ENCODE assay signal across 8 cellular contexts in genomic region chr18:74290831-74291770, GRCh38. TPM values are rescaled to one million over a fixed set of nuclear protein-coding genes. Genes with fewer than 3 reads are reported as not detected.
DNase-seq lines count a peak whose midpoint lies in the region; ATAC-seq and TF ChIP-seq lines count a peak whose summit lies in the region.

No MANE protein-coding gene starts in this region.

- no peaks in the 10 kb centered on the region for H3K9me3 Mint-ChIP-seq in activated CD8-positive, alpha-beta T cell treated with anti-CD3 and anti-CD28 coated beads, Interleukin-2, amount 10 ng/mL, durations not matched to agents 7 days and 5 days (ENCODE audit: insufficient read depth)
- H3K9me3 Mint-ChIP-seq in progenitor cell of endocrine pancreas (ENCODE audit: low read depth) = no peaks in the 10 kb centered on the region

- H3K27ac Mint-ChIP-seq in activated CD8-positive, alpha-beta T cell treated with anti-CD3 and anti-CD28 coated beads, Interleukin-2, amount 10 ng/mL, durations not matched to agents 7 days and 5 days = peak overlapping the region; percentile 62
- peak overlapping the region; percentile 99 for H3K27ac Mint-ChIP-seq in progenitor cell of endocrine pancreas

- peak overlapping the region in 3 of 4 donors; percentile 67 to 83 (median 75) for H3K27ac ChIP-seq in gastroesophageal sphincter

- peak in 2 of 4 experiments; percentile 6 to 36 for TF ChIP-seq CTCF in gastroesophageal sphincter (IDR thresholded peaks at IDR 0.05)
- TF ChIP-seq CTCF in progenitor cell of endocrine pancreas (IDR thresholded peaks at IDR 0.05; ENCODE audit: unreplicated experiment) = peak; percentile 55
- no peak for TF ChIP-seq CTCF in omental fat pad (IDR thresholded peaks at IDR 0.05)

- peaks cover 0 to 47% (median 4%) of the 10 kb centered on the region in 3 donors for H3K4me1 ChIP-seq in gastroesophageal sphincter

- WGBS in gastroesophageal sphincter (ENCODE audit: low coverage in 1 of 2), 2 donors = 20 to 43% methylated on average over 1 to 6 of the region's 83 CpGs

- peak overlapping the region; percentile 87 for H3K4me3 Mint-ChIP-seq in activated CD8-positive, alpha-beta T cell treated with anti-CD3 and anti-CD28 coated beads, Interleukin-2, amount 10 ng/mL, durations not matched to agents 7 days and 5 days
- H3K4me3 Mint-ChIP-seq in progenitor cell of endocrine pancreas (ENCODE audit: low read depth) = peak overlapping the region; percentile 96

- no peak for ATAC-seq in activated CD8-positive, alpha-beta T cell treated with anti-CD3 and anti-CD28 coated beads, Interleukin-2, amount 10 ng/mL, durations not matched to agents 7 days and 5 days
- no peak for ATAC-seq in gastroesophageal sphincter
- no peak for ATAC-seq in HG02981 (IDR thresholded peaks at IDR 0.05; ENCODE audit: unreplicated experiment)
- ATAC-seq in omental fat pad (ENCODE audit: low FRiP score) = no peak

- POLR2A ChIA-PET in activated CD8-positive, alpha-beta T cell treated with anti-CD3 and anti-CD28 coated beads, Interleukin-2, amount 10 ng/mL, durations not matched to agents 7 days and 5 days (lab: Charles Lee) = no interaction called here

- H3K27me3 ChIP-seq in gastroesophageal sphincter = no peaks in the 10 kb centered on the region

- no peak for TF ChIP-seq EP300 in gastroesophageal sphincter (IDR thresholded peaks at IDR 0.05)

- H3K9me3 ChIP-seq in gastroesophageal sphincter = no peaks in the 10 kb centered on the region

- DNase-seq in DMS153 treated with DMSO at 0.1 percent for 48 hours (lab: John Stamatoyannopoulos, UW; ENCODE audit: unreplicated experiment) = peak; percentile 39
- peak; percentile 73 for DNase-seq in HT-29 (ENCODE audit: low spot score)
- no peak for DNase-seq in activated CD8-positive, alpha-beta T cell treated with anti-CD3 and anti-CD28 coated beads, Interleukin-2, amount 10 ng/mL, durations not matched to agents 7 days and 5 days
- DNase-seq in progenitor cell of endocrine pancreas (ENCODE audit: low spot score, unreplicated experiment) = peak; percentile 69
- DNase-seq in occipital lobe (lab: John Stamatoyannopoulos, UW) = no peak
- no peak for DNase-seq in omental fat pad (ENCODE audit: low spot score)

- CTCF ChIA-PET in activated CD8-positive, alpha-beta T cell treated with anti-CD3 and anti-CD28 coated beads, Interleukin-2, amount 10 ng/mL, durations not matched to agents 7 days and 5 days (lab: Charles Lee) = interaction anchor here (1.0 to 1.3 kb wide), 2 partner anchors 19 to 51 kb away, joined by 3 to 4 read pairs; no protein-coding TSS in a partner anchor

- H3K36me3 ChIP-seq in gastroesophageal sphincter = no peaks in the 10 kb centered on the region

- peak overlapping the region; percentile 72 to 73 for H3K4me3 ChIP-seq in gastroesophageal sphincter

- no peak for TF ChIP-seq POLR2A in gastroesophageal sphincter (IDR thresholded peaks at IDR 0.05)

- peaks cover 13% of the 10 kb centered on the region for H3K4me1 Mint-ChIP-seq in activated CD8-positive, alpha-beta T cell treated with anti-CD3 and anti-CD28 coated beads, Interleukin-2, amount 10 ng/mL, durations not matched to agents 7 days and 5 days (ENCODE audit: low read depth)
- H3K4me1 Mint-ChIP-seq in progenitor cell of endocrine pancreas (ENCODE audit: low read depth) = peaks cover 40% of the 10 kb centered on the region

- no peaks in the 10 kb centered on the region for H3K27me3 Mint-ChIP-seq in activated CD8-positive, alpha-beta T cell treated with anti-CD3 and anti-CD28 coated beads, Interleukin-2, amount 10 ng/mL, durations not matched to agents 7 days and 5 days (ENCODE audit: low read depth)
- H3K27me3 Mint-ChIP-seq in progenitor cell of endocrine pancreas = no peaks in the 10 kb centered on the region

- H3K36me3 Mint-ChIP-seq in activated CD8-positive, alpha-beta T cell treated with anti-CD3 and anti-CD28 coated beads, Interleukin-2, amount 10 ng/mL, durations not matched to agents 7 days and 5 days (ENCODE audit: low read depth) = peaks cover 2% of the 10 kb centered on the region
- H3K36me3 Mint-ChIP-seq in progenitor cell of endocrine pancreas (ENCODE audit: insufficient read depth) = peaks cover 4% of the 10 kb centered on the region

RNA-seq across cellular contexts. Expression of gene CYB5A, which starts 0.7 kb away (rescaled TPM):
- 130 and 133 TPM in 2 replicates for total RNA-seq in HT-29 (2014; rRNA removed; shearing (Covaris generic))
- 10 to 100 TPM; 28.7 to 31.3 TPM for total RNA-seq in activated CD8-positive, alpha-beta T cell treated with anti-CD3 and anti-CD28 coated beads, Interleukin-2, amount 10 ng/mL, durations not matched to agents 7 days and 5 days
- total RNA-seq in gastroesophageal sphincter (100 to 1,000 TPM in 1 of 4 donors, 10 to 100 TPM in 3; 53.8 to 118 (median 75.2) TPM), progenitor cell of endocrine pancreas (213 and 223 TPM in 2 replicates), occipital lobe (15.3 TPM), omental fat pad (100 to 1,000 TPM; 258 to 547 (median 341) TPM)

RNA-seq across cellular contexts. Expression of gene C18orf63, which starts 24.5 kb away (rescaled TPM):
- total RNA-seq in HT-29 (2014; rRNA removed; shearing (Covaris generic)) = not detected in 2 replicates
- not detected for total RNA-seq in activated CD8-positive, alpha-beta T cell treated with anti-CD3 and anti-CD28 coated beads, Interleukin-2, amount 10 ng/mL, durations not matched to agents 7 days and 5 days
- total RNA-seq in gastroesophageal sphincter (not detected), progenitor cell of endocrine pancreas (not detected in 2 replicates), occipital lobe (not detected), omental fat pad (not detected)

Comparison
In these comparisons a context has a peak if more than half of its experiments do, and no peak if none do; other contexts are left out.
1. DNase-seq: peak in DMS153 treated with DMSO at 0.1 percent for 48 hours (single experiment), HT-29 (single experiment) and progenitor cell of endocrine pancreas (single experiment); none in activated CD8-positive, alpha-beta T cell treated with anti-CD3 and anti-CD28 coated beads, Interleukin-2, amount 10 ng/mL, durations not matched to agents 7 days and 5 days (single experiment), occipital lobe (single experiment) and omental fat pad (single experiment).